ENCODE assay signal across 8 cellular contexts in genomic region chr1:200837931-200838571, GRCh38. TPM values are rescaled to one million over a fixed set of nuclear protein-coding genes. Genes with fewer than 3 reads are reported as not detected.
DNase-seq lines count a peak whose midpoint lies in the region; ATAC-seq and TF ChIP-seq lines count a peak whose summit lies in the region.

No MANE protein-coding gene starts in this region.

- ATAC-seq in HG03442 (IDR thresholded peaks at IDR 0.05; ENCODE audit: unreplicated experiment) (no peak), HG03342 (IDR thresholded peaks at IDR 0.05; ENCODE audit: unreplicated experiment) (no peak), GM19455 (IDR thresholded peaks at IDR 0.05; ENCODE audit: unreplicated experiment) (no peak)

- no peak overlapping the region for H3K27ac ChIP-seq in OCI-LY1 (ENCODE audit: low read depth, low read length, poor library complexity, severe bottlenecking)
- H3K27ac ChIP-seq in esophagus muscularis mucosa (replicated peaks in 1 of 4): no peak overlapping the region
- no peak overlapping the region for H3K27ac ChIP-seq in testis

- H3K9ac ChIP-seq in OCI-LY1 (ENCODE audit: low read length): no peak overlapping the region

- TF ChIP-seq CTCF in OCI-LY1 (IDR thresholded peaks at IDR 0.05; ENCODE audit: low read length): peak; percentile 54
- TF ChIP-seq CTCF in esophagus muscularis mucosa (IDR thresholded peaks at IDR 0.05): peak; percentile 28 to 51 (median 37)
- TF ChIP-seq CTCF in testis (IDR thresholded peaks at IDR 0.05): peak in 2 of 3 experiments; percentile 20 to 52

- H3K4me2 ChIP-seq in OCI-LY1 (ENCODE audit: low read length): no peak overlapping the region

- no peak for TF ChIP-seq EP300 in esophagus muscularis mucosa (IDR thresholded peaks at IDR 0.05)

- no peaks in the 10 kb centered on the region for H3K79me2 ChIP-seq in OCI-LY1 (ENCODE audit: insufficient read depth, low read length)

- no peaks in the 10 kb centered on the region for H3K4me1 ChIP-seq in OCI-LY1 (ENCODE audit: insufficient read depth, low read length, severe bottlenecking)
- peaks cover 0 to 4% (median 2%) of the 10 kb centered on the region in 4 donors for H3K4me1 ChIP-seq in esophagus muscularis mucosa
- no peaks in the 10 kb centered on the region for H3K4me1 ChIP-seq in testis

- no peak overlapping the region for H2AFZ ChIP-seq in OCI-LY1 (ENCODE audit: low read length)

- H3F3A ChIP-seq in OCI-LY1 (ENCODE audit: insufficient read depth, low read length): no peaks in the 10 kb centered on the region

- H3K4me3 ChIP-seq in OCI-LY1 (ENCODE audit: low read depth, low read length, poor library complexity, severe bottlenecking): no peak overlapping the region
- no peak overlapping the region for H3K4me3 ChIP-seq in esophagus muscularis mucosa
- no peak overlapping the region for H3K4me3 ChIP-seq in testis

- WGBS in esophagus muscularis mucosa: 36% methylated on average over 2 of the region's 2 CpGs
- WGBS in testis, 2 donors: 55 to 60% methylated on average over 2 of the region's 2 CpGs

- H3K9me3 ChIP-seq in OCI-LY1 (ENCODE audit: low read length) (no peaks in the 10 kb centered on the region), esophagus muscularis mucosa (no peaks in the 10 kb centered on the region), testis (no peaks in the 10 kb centered on the region)

- no peaks in the 10 kb centered on the region for H3K36me3 ChIP-seq in OCI-LY1 (ENCODE audit: insufficient read depth, low read length)
- peaks cover 0 to 36% (median 11%) of the 10 kb centered on the region in 4 donors for H3K36me3 ChIP-seq in esophagus muscularis mucosa
- H3K36me3 ChIP-seq in testis (ENCODE audit: low read depth, missing control alignments): no peaks in the 10 kb centered on the region

- intact Hi-C loops in esophagus muscularis mucosa (cut with DNase I) (no loop called here), testis (cut with DNase I; ENCODE audit: low total_unique reads) (no loop called here)

- no peaks in the 10 kb centered on the region for H3K27me3 ChIP-seq in OCI-LY1 (ENCODE audit: insufficient read depth, low read length)
- no peaks in the 10 kb centered on the region for H3K27me3 ChIP-seq in esophagus muscularis mucosa
- H3K27me3 ChIP-seq in testis: no peaks in the 10 kb centered on the region

- H4K20me1 ChIP-seq in OCI-LY1 (ENCODE audit: insufficient read depth, low read length): no peaks in the 10 kb centered on the region

- TF ChIP-seq POLR2A in esophagus muscularis mucosa (IDR thresholded peaks at IDR 0.05; ENCODE audit: low read depth) (no peak), testis (IDR thresholded peaks at IDR 0.05) (no peak)

- H3K9me2 ChIP-seq in OCI-LY1 (ENCODE audit: low read depth, low read length): no peaks in the 10 kb centered on the region

- DNase-seq in NCI-H510A treated with DMSO at 0.1 percent for 48 hours (lab: John Stamatoyannopoulos, UW) (peak; percentile 7), NCI-H510A (lab: John Stamatoyannopoulos, UW) (no peak), esophagus muscularis mucosa (ENCODE audit: extremely low spot score) (no peak), testis (no peak)

RNA-seq across cellular contexts. Expression of gene GPR25, which starts 34.7 kb away (rescaled TPM):
- total RNA-seq in esophagus muscularis mucosa: not detected
- under 1 TPM in 1 of 2 donors, not detected in 1; 0.87 TPM for total RNA-seq in testis
- not detected for polyA plus RNA-seq in testis (ENCODE audit: insufficient read depth, low read depth, low replicate concordance)

RNA-seq across cellular contexts. Expression of gene INAVA, which starts 56.6 kb away (rescaled TPM):
- under 1 TPM in 1 of 4 donors, not detected in 3; 0.63 TPM for total RNA-seq in esophagus muscularis mucosa
- 1 to 10 TPM; 2.3 to 5.8 TPM for total RNA-seq in testis
- 1.5 TPM for polyA plus RNA-seq in testis (ENCODE audit: insufficient read depth, low read depth, low replicate concordance)
